21 cellular contexts compared by ENCODE assay signal in genomic region chr14:102891556-102891955, GRCh38. TPM values are rescaled to one million over a fixed set of nuclear protein-coding genes. Genes with fewer than 3 reads are reported as not detected.
A peak's percentile ranks its signal among the peaks of the same experiment; 100 is the strongest.
DNase-seq lines count a peak whose midpoint lies in the region; TF ChIP-seq lines count a peak whose summit lies in the region.
"Had no signal": no experiment of that assay in that cellular context is flagged by ENCODE, and none has a peak within 500 bp of the region (broad histone marks: within the 10 kb centered on the region; RNA-seq: fewer than 3 reads in every experiment).

No MANE protein-coding gene starts in this region.

- H3K9me3 Mint-ChIP-seq in HFFc6 = no peaks in the 10 kb centered on the region
- H3K9me3 Mint-ChIP-seq: activated CD4-positive, alpha-beta T cell treated with anti-CD3 and anti-CD28 coated beads, Interleukin-2, amount 10 ng/mL, durations not matched to agents 7 days and 5 days; mesothelial cell of epicardium; neural progenitor cell had no signal

- no peak overlapping the region for H3K27ac Mint-ChIP-seq in HFFc6
- H3K27ac Mint-ChIP-seq: activated CD4-positive, alpha-beta T cell treated with anti-CD3 and anti-CD28 coated beads, Interleukin-2, amount 10 ng/mL, durations not matched to agents 7 days and 5 days; mesothelial cell of epicardium; neural progenitor cell had no signal

- TF ChIP-seq CTCF in HFFc6 (IDR thresholded peaks at IDR 0.05) (no peak), choroid plexus epithelial cell (conservative IDR thresholded peaks at IDR 0.05; ENCODE audit: low read depth, low read length) (no peak)

- peaks cover 8% of the 10 kb centered on the region for H3K4me1 Mint-ChIP-seq in HFFc6 (ENCODE audit: low read depth)
- H3K4me1 Mint-ChIP-seq: activated CD4-positive, alpha-beta T cell treated with anti-CD3 and anti-CD28 coated beads, Interleukin-2, amount 10 ng/mL, durations not matched to agents 7 days and 5 days; mesothelial cell of epicardium; neural progenitor cell had no signal

- H3K4me3 Mint-ChIP-seq in HFFc6 = no peak overlapping the region
- H3K4me3 Mint-ChIP-seq: activated CD4-positive, alpha-beta T cell treated with anti-CD3 and anti-CD28 coated beads, Interleukin-2, amount 10 ng/mL, durations not matched to agents 7 days and 5 days; mesothelial cell of epicardium; neural progenitor cell had no signal

- peaks cover 13% of the 10 kb centered on the region; the same call in 1 of the 2 replicates for H3K36me3 Mint-ChIP-seq in HFFc6 (ENCODE audit: low read depth)

- DNase-seq in NCI-H2171 treated with DMSO at 0.1 percent for 48 hours (lab: John Stamatoyannopoulos, UW) (peak; percentile 27), NCI-H2171 (lab: John Stamatoyannopoulos, UW) (no peak), HFFc6 (peak; percentile 19), choroid plexus epithelial cell (ENCODE audit: low read depth) (peak; percentile 84), non-pigmented ciliary epithelial cell (ENCODE audit: low read depth) (peak; percentile 13), NCI-H82 (lab: John Stamatoyannopoulos, UW) (no peak), T-helper 1 cell (no peak), RKO (ENCODE audit: low spot score) (no peak)
- DNase-seq: 8988T; activated CD4-positive, alpha-beta T cell treated with anti-CD3 and anti-CD28 coated beads, Interleukin-2, amount 10 ng/mL, durations not matched to agents 7 days and 5 days; activated CD8-positive, alpha-beta memory T cell treated with anti-CD3 and anti-CD28 coated beads, Interleukin-2, amount 50 U/mL, for 48 hours; activated naive CD4-positive, alpha-beta T cell treated with Interleukin-2 at 50 U/mL for 16 hours; dorsolateral prefrontal cortex; NCI-H2081 treated with DMSO at 0.1 percent for 48 hours; NCI-H748 treated with DMSO at 0.1 percent for 48 hours; stimulated activated naive CD8-positive, alpha-beta T cell treated with anti-CD3 and anti-CD28 coated beads, Interleukin-15, Interleukin-2, amounts not matched to agents 100 U/mL and 50 U/mL, for 24 hours; trophoblast cell had no signal

- no peak overlapping the region for H3K4me3 ChIP-seq in choroid plexus epithelial cell (ENCODE audit: low read depth, low read length)
- H3K4me3 ChIP-seq: breast epithelium, dorsolateral prefrontal cortex, hepatocyte, neural progenitor cell had no signal

- H3K27me3 Mint-ChIP-seq in HFFc6 (ENCODE audit: insufficient read depth) = peaks cover under 1% of the 10 kb centered on the region; the same call in 1 of the 2 replicates
- H3K27me3 Mint-ChIP-seq: activated CD4-positive, alpha-beta T cell treated with anti-CD3 and anti-CD28 coated beads, Interleukin-2, amount 10 ng/mL, durations not matched to agents 7 days and 5 days had no signal

RNA-seq across cellular contexts. Expression of gene AMN, which starts 30.9 kb away (rescaled TPM):
- not detected for total RNA-seq in HFFc6 (2021; fragmentation: NEBNext Ultra II Directional; extraction: Animal tissue kit (Norgen Biotek cat#: 25700))

Comparison
In these comparisons a context has a peak if more than half of its experiments do, and no peak if none do; other contexts are left out.
1. DNase-seq: peak in NCI-H2171 treated with DMSO at 0.1 percent for 48 hours (single experiment), HFFc6 (single experiment), choroid plexus epithelial cell (single experiment) and non-pigmented ciliary epithelial cell (single experiment); none in NCI-H2171 (single experiment), NCI-H82 (single experiment), T-helper 1 cell (0 of 5) and RKO (single experiment).